ENCODE assay signal across 7 cellular contexts in genomic region chr3:11379238-11379823, GRCh38.
DNase-seq lines count a peak whose midpoint lies in the region; ATAC-seq and TF ChIP-seq lines count a peak whose summit lies in the region.

No MANE protein-coding gene starts in this region.

- TF ChIP-seq CTCF in VCaP (conservative IDR thresholded peaks at IDR 0.05) (peak; percentile 78), gastroesophageal sphincter (IDR thresholded peaks at IDR 0.05) (peak; percentile 51 to 81 (median 70)), psoas muscle (IDR thresholded peaks at IDR 0.05) (peak; percentile 69)

- H3K27ac ChIP-seq in Karpas-422 (ENCODE audit: low read length) (peak overlapping the region; percentile 92), VCaP (no peak overlapping the region; the same call in 1 of the 2 replicates), gastroesophageal sphincter (peak overlapping the region in 2 of 4 donors; percentile 4 to 50), psoas muscle (peak overlapping the region; percentile 72)

- H3K9ac ChIP-seq in Karpas-422 (ENCODE audit: low read length): no peak overlapping the region

- H2AFZ ChIP-seq in Karpas-422 (ENCODE audit: low read length): no peak overlapping the region

- no peak for TF ChIP-seq EP300 in gastroesophageal sphincter (IDR thresholded peaks at IDR 0.05)

- peaks cover 55% of the 10 kb centered on the region for H3K4me1 ChIP-seq in Karpas-422 (ENCODE audit: low read length)
- H3K4me1 ChIP-seq in gastroesophageal sphincter: peaks cover 0 to 31% (median 0%) of the 10 kb centered on the region in 3 donors
- peaks cover 26% of the 10 kb centered on the region for H3K4me1 ChIP-seq in psoas muscle

- H3K9me3 ChIP-seq in Karpas-422 (ENCODE audit: low read length) (no peaks in the 10 kb centered on the region), gastroesophageal sphincter (no peaks in the 10 kb centered on the region), psoas muscle (no peaks in the 10 kb centered on the region)

- no peaks in the 10 kb centered on the region for H3K9me2 ChIP-seq in Karpas-422 (replicated peaks; ENCODE audit: insufficient read depth, low read length)

- ATAC-seq in gastroesophageal sphincter (peak; percentile 25), psoas muscle (peak; percentile 38 to 78 (median 57)), GM21447 (IDR thresholded peaks at IDR 0.05; ENCODE audit: unreplicated experiment) (no peak), GM19455 (IDR thresholded peaks at IDR 0.05; ENCODE audit: unreplicated experiment) (no peak)

- no peak for TF ChIP-seq POLR2A in gastroesophageal sphincter (IDR thresholded peaks at IDR 0.05)

- H3K79me2 ChIP-seq in Karpas-422 (ENCODE audit: low read length): 0 out of 2 replicates have a peak, but pooled peaks cover 3% of the 10 kb centered on the region

- H3K4me2 ChIP-seq in Karpas-422 (ENCODE audit: low read depth, low read length, poor library complexity, severe bottlenecking): no peak overlapping the region

- DNase-seq in ELR (ENCODE audit: low read depth) (peak; percentile 57), Karpas-422 (peak; percentile 86), psoas muscle (no peak)

- H3K36me3 ChIP-seq in Karpas-422 (ENCODE audit: insufficient read depth, low read length) (no peaks in the 10 kb centered on the region), gastroesophageal sphincter (no peaks in the 10 kb centered on the region), psoas muscle (ENCODE audit: insufficient read depth in 1 of 2, low read depth in 1 of 2) (peaks cover 0 to 3% of the 10 kb centered on the region in 2 donors)

- intact Hi-C loops in psoas muscle (cut with DNase I): loop anchor here (2.0 to 5.0 kb wide), 3 partner anchors 273 to 428 kb away; no protein-coding TSS in a partner anchor

- H3K4me3 ChIP-seq in Karpas-422 (ENCODE audit: low read length) (no peak overlapping the region), gastroesophageal sphincter (no peak overlapping the region), psoas muscle (peak overlapping the region; percentile 28)

- no peaks in the 10 kb centered on the region for H3K27me3 ChIP-seq in Karpas-422 (ENCODE audit: low read length)
- H3K27me3 ChIP-seq in gastroesophageal sphincter: no peaks in the 10 kb centered on the region
- H3K27me3 ChIP-seq in psoas muscle (ENCODE audit: insufficient read depth in 3 of 3, low read length in 2 of 3): no peaks in the 10 kb centered on the region

- no peaks in the 10 kb centered on the region for H4K20me1 ChIP-seq in Karpas-422 (ENCODE audit: insufficient read depth, low read depth, low read length)

- 47 to 61% methylated on average over 2 of the region's 2 CpGs for WGBS in gastroesophageal sphincter (ENCODE audit: low coverage in 1 of 2), 2 donors
- 37 to 55% (median 42%) methylated on average over 2 of the region's 2 CpGs for WGBS in psoas muscle, 3 donors

Comparison
In these comparisons a context has a peak if more than half of its experiments do, and no peak if none do; other contexts are left out.
1. DNase-seq: peak in ELR (single experiment) and Karpas-422 (single experiment); none in psoas muscle (0 of 2).
2. ATAC-seq: peak in gastroesophageal sphincter (single experiment) and psoas muscle (4 of 4); none in GM21447 (single experiment) and GM19455 (single experiment).
3. Peak in every context shown above with its lines, with median percentiles within 50 percentile points of each other: CTCF ChIP-seq.